ENCODE assay signal across 1 cellular context in genomic region chr17:80761421-80761871, GRCh38.
A peak's percentile ranks its signal among the peaks of the same experiment; 100 is the strongest.
TF ChIP-seq lines count a peak whose summit lies in the region.

No MANE protein-coding gene starts in this region.

TF ChIP-seq in HCT116, 20 proteins besides CTCF, POLR2A, EP300 and RAD21 (continued from another document):
- TF ChIP-seq MAX (IDR thresholded peaks at IDR 0.05): peak; percentile 88
- no peak for TF ChIP-seq ZBTB33 (IDR thresholded peaks at IDR 0.05; ENCODE audit: extremely low read depth, insufficient replicate concordance, low read length)
- TF ChIP-seq ZNF274 (IDR thresholded peaks at IDR 0.05; ENCODE audit: low read depth, low read length): no peak
- TF ChIP-seq SRF (IDR thresholded peaks at IDR 0.05; ENCODE audit: low read depth): peak; percentile 68
- peak; percentile 96 for TF ChIP-seq JUND (IDR thresholded peaks at IDR 0.05)
- no peak for TF ChIP-seq REST (IDR thresholded peaks at IDR 0.05; ENCODE audit: low read depth)
- TF ChIP-seq EZH2phosphoT487 (IDR thresholded peaks at IDR 0.05; ENCODE audit: borderline replicate concordance): no peak
